9 cellular contexts compared by ENCODE assay signal in genomic region chr5:59037041-59037440, GRCh38.
DNase-seq lines count a peak whose midpoint lies in the region; ATAC-seq, FAIRE-seq and TF ChIP-seq lines count a peak whose summit lies in the region.
"Had no signal": no experiment of that assay in that cellular context is flagged by ENCODE, and none has a peak within 500 bp of the region (broad histone marks: within the 10 kb centered on the region; RNA-seq: fewer than 3 reads in every experiment).

No MANE protein-coding gene starts in this region.

- H3K4me3 ChIP-seq in CD4-positive, CD25-positive, alpha-beta regulatory T cell (ENCODE audit: low read depth, low read length), result peak overlapping the region; percentile 92
- H3K4me3 ChIP-seq in effector memory CD4-positive, alpha-beta T cell (ENCODE audit: insufficient read depth, low read depth, low read length, poor library complexity, severe bottlenecking), result peak overlapping the region; percentile 97
- no peak overlapping the region for H3K4me3 ChIP-seq in pancreas

- no peaks in the 10 kb centered on the region for H3K36me3 ChIP-seq in CD4-positive, CD25-positive, alpha-beta regulatory T cell (ENCODE audit: control insufficient read depth, insufficient read depth, low read length)
- H3K36me3 ChIP-seq in effector memory CD4-positive, alpha-beta T cell (ENCODE audit: control insufficient read depth, insufficient read depth, low read length), result no peaks in the 10 kb centered on the region
- H3K36me3 ChIP-seq in pancreas, result no peaks in the 10 kb centered on the region

- peak overlapping the region in 1 of 3 donors; percentile 80 for H3K27ac Mint-ChIP-seq in CD4-positive, CD25-positive, alpha-beta regulatory T cell

- H3K27me3 Mint-ChIP-seq in CD4-positive, CD25-positive, alpha-beta regulatory T cell, result peaks cover 15% of the 10 kb centered on the region

- peak overlapping the region in 2 of 4 donors; percentile 84 to 96 for H3K4me3 Mint-ChIP-seq in CD4-positive, CD25-positive, alpha-beta regulatory T cell

- H3K27ac ChIP-seq in CD4-positive, CD25-positive, alpha-beta regulatory T cell (ENCODE audit: insufficient read depth, low read length, poor library complexity, severe bottlenecking), result no peak overlapping the region
- peak overlapping the region; percentile 43 for H3K27ac ChIP-seq in effector memory CD4-positive, alpha-beta T cell (ENCODE audit: insufficient read depth, low read length, poor library complexity, severe bottlenecking)
- no peak overlapping the region for H3K27ac ChIP-seq in pancreas
- H3K27ac ChIP-seq in RWPE1, result no peak overlapping the region

- no peaks in the 10 kb centered on the region for H3K9me3 Mint-ChIP-seq in CD4-positive, CD25-positive, alpha-beta regulatory T cell

- CTCF ChIA-PET in RWPE1 (lab: Yijun Ruan, JAX), result interaction anchor here (0.6 to 3.5 kb wide), 3 partner anchors 136 to 1496 kb away, joined by 6 to 24 read pairs (median 6); no protein-coding TSS in a partner anchor

- no peak for ATAC-seq in CD4-positive, CD25-positive, alpha-beta regulatory T cell (ENCODE audit: low read depth in 2 of 2)
- ATAC-seq in pancreas (no peak), HG02571 (IDR thresholded peaks at IDR 0.05; ENCODE audit: unreplicated experiment) (no peak), GM19324 (IDR thresholded peaks at IDR 0.05; ENCODE audit: low FRiP score, unreplicated experiment) (no peak)

- POLR2A ChIA-PET in RWPE1 (lab: Yijun Ruan, JAX; ENCODE audit: low non-redundant PET), result no interaction called here

- FAIRE-seq in pancreas (lab: Jason Lieb, UNC), result peak; percentile 81
- FAIRE-seq: G401.6 had no signal

- WGBS in pancreas, 2 donors, result 81 to 86% methylated on average over 2 of the region's 2 CpGs

- intact Hi-C loops in pancreas (cut with DNase I), result no loop called here

- no peak for DNase-seq in CD4-positive, CD25-positive, alpha-beta regulatory T cell
- peak; percentile 28 for DNase-seq in OCI-M1 (lab: John Stamatoyannopoulos, UW)
- no peak for DNase-seq in effector memory CD4-positive, alpha-beta T cell
- no peak for DNase-seq in pancreas
- DNase-seq in RWPE1 (ENCODE audit: low spot score), result no peak
- DNase-seq in CD1c-positive myeloid dendritic cell (ENCODE audit: extremely low spot score), result no peak

- H3K4me1 Mint-ChIP-seq in CD4-positive, CD25-positive, alpha-beta regulatory T cell, result peaks cover 25 to 62% (median 35%) of the 10 kb centered on the region in 4 donors

- H3K36me3 Mint-ChIP-seq in CD4-positive, CD25-positive, alpha-beta regulatory T cell, result no peaks in the 10 kb centered on the region

- TF ChIP-seq CTCF in pancreas (IDR thresholded peaks at IDR 0.05) (no peak), RWPE1 (conservative IDR thresholded peaks at IDR 0.05; ENCODE audit: low read depth) (no peak)

- H3K9me3 ChIP-seq in CD4-positive, CD25-positive, alpha-beta regulatory T cell (ENCODE audit: control insufficient read depth in 2 of 2, low read length in 2 of 2), result no peaks in the 10 kb centered on the region
- no peaks in the 10 kb centered on the region for H3K9me3 ChIP-seq in effector memory CD4-positive, alpha-beta T cell (ENCODE audit: control insufficient read depth, low read length)
- H3K9me3 ChIP-seq in pancreas, result no peaks in the 10 kb centered on the region

- peaks cover 28% of the 10 kb centered on the region for H3K4me1 ChIP-seq in CD4-positive, CD25-positive, alpha-beta regulatory T cell (ENCODE audit: control insufficient read depth, insufficient read depth, low read length, poor library complexity, severe bottlenecking)
- H3K4me1 ChIP-seq in effector memory CD4-positive, alpha-beta T cell (ENCODE audit: control insufficient read depth, insufficient read depth, low read length, poor library complexity, severe bottlenecking), result peaks cover 15% of the 10 kb centered on the region
- H3K4me1 ChIP-seq in pancreas, result peaks cover 0 to 11% (median 0%) of the 10 kb centered on the region in 3 donors

- peaks cover 13% of the 10 kb centered on the region for H3K27me3 ChIP-seq in CD4-positive, CD25-positive, alpha-beta regulatory T cell (ENCODE audit: control insufficient read depth, insufficient read depth, low read length)
- H3K27me3 ChIP-seq in effector memory CD4-positive, alpha-beta T cell (replicated peaks; ENCODE audit: control insufficient read depth, insufficient read depth, low read length, poor library complexity, severe bottlenecking), result no peaks in the 10 kb centered on the region
- no peaks in the 10 kb centered on the region for H3K27me3 ChIP-seq in pancreas

Comparison
In these comparisons a context has a peak if more than half of its experiments do, and no peak if none do; other contexts are left out.
1. H3K4me3 ChIP-seq: peak in CD4-positive, CD25-positive, alpha-beta regulatory T cell (single experiment) and effector memory CD4-positive, alpha-beta T cell (single experiment); none in pancreas (0 of 4).